1 cellular context compared by ENCODE assay signal in genomic region chr6:44001318-44001868, GRCh38.
TF ChIP-seq lines count a peak whose summit lies in the region.

No MANE protein-coding gene starts in this region.

TF ChIP-seq in GM12878, 131 proteins besides CTCF, POLR2A, EP300 and RAD21 (continued from another document and continues in another):
- TF ChIP-seq ZBTB33 (IDR thresholded peaks at IDR 0.05) = 0 out of 2 replicates have a peak, but pooled peaks have one; percentile 8
- no peak for TF ChIP-seq CHD1 (IDR thresholded peaks at IDR 0.05; ENCODE audit: low read depth, low read length)
- TF ChIP-seq POLR2AphosphoS5 (IDR thresholded peaks at IDR 0.05; ENCODE audit: low read length) = no peak
- no peak for TF ChIP-seq ZNF24 (IDR thresholded peaks at IDR 0.05)
- TF ChIP-seq JUNB (IDR thresholded peaks at IDR 0.05) = no peak
- no peak for TF ChIP-seq USF1 (IDR thresholded peaks at IDR 0.05; ENCODE audit: borderline replicate concordance, extremely low read length, insufficient read depth, low read depth, low read length)
- TF ChIP-seq NRF1 (conservative IDR thresholded peaks at IDR 0.05; ENCODE audit: low read depth, low read length) = no peak
- TF ChIP-seq POLR2AphosphoS2 (IDR thresholded peaks at IDR 0.05; ENCODE audit: low read depth, low read length) = no peak
- TF ChIP-seq IKZF2 (IDR thresholded peaks at IDR 0.05) = peak; percentile 46 to 49; a peak in 2 of 4 replicates
- no peak for TF ChIP-seq FOS (IDR thresholded peaks at IDR 0.05; ENCODE audit: borderline replicate concordance, extremely low read depth, insufficient read length)
- TF ChIP-seq ASH2L (IDR thresholded peaks at IDR 0.05; ENCODE audit: borderline replicate concordance, low read depth) = no peak
- TF ChIP-seq TBL1XR1 (IDR thresholded peaks at IDR 0.05; ENCODE audit: low read depth, low read length) = no peak
- TF ChIP-seq ZBED1 (IDR thresholded peaks at IDR 0.05; ENCODE audit: borderline replicate concordance) = no peak
- TF ChIP-seq MTA2 (IDR thresholded peaks at IDR 0.05; ENCODE audit: low read depth) = no peak; the same call in 1 of the 2 replicates
- no peak for TF ChIP-seq EED (IDR thresholded peaks at IDR 0.05; ENCODE audit: low read depth)
- no peak for TF ChIP-seq MEF2A (IDR thresholded peaks at IDR 0.05; ENCODE audit: insufficient read depth, low read depth, low read length)
- TF ChIP-seq BMI1 (IDR thresholded peaks at IDR 0.05; ENCODE audit: borderline replicate concordance) = no peak
- TF ChIP-seq YY1 (IDR thresholded peaks at IDR 0.05; ENCODE audit: low read depth, low read length) = peak; percentile 70; the same call in 1 of the 2 replicates
- no peak for TF ChIP-seq EGR1 (IDR thresholded peaks at IDR 0.05; ENCODE audit: borderline replicate concordance in 1 of 2, low read depth in 2 of 2, low read length in 2 of 2)
- no peak for TF ChIP-seq HDAC6 (IDR thresholded peaks at IDR 0.05; ENCODE audit: unreplicated experiment)
- peak; percentile 53 for TF ChIP-seq SMAD1 (IDR thresholded peaks at IDR 0.05; ENCODE audit: low read depth, partially characterized antibody)
- no peak for TF ChIP-seq HDAC2 (IDR thresholded peaks at IDR 0.05)
- TF ChIP-seq SP1 (IDR thresholded peaks at IDR 0.05; ENCODE audit: low read depth, low read length) = no peak
- TF ChIP-seq, protein P1, sequence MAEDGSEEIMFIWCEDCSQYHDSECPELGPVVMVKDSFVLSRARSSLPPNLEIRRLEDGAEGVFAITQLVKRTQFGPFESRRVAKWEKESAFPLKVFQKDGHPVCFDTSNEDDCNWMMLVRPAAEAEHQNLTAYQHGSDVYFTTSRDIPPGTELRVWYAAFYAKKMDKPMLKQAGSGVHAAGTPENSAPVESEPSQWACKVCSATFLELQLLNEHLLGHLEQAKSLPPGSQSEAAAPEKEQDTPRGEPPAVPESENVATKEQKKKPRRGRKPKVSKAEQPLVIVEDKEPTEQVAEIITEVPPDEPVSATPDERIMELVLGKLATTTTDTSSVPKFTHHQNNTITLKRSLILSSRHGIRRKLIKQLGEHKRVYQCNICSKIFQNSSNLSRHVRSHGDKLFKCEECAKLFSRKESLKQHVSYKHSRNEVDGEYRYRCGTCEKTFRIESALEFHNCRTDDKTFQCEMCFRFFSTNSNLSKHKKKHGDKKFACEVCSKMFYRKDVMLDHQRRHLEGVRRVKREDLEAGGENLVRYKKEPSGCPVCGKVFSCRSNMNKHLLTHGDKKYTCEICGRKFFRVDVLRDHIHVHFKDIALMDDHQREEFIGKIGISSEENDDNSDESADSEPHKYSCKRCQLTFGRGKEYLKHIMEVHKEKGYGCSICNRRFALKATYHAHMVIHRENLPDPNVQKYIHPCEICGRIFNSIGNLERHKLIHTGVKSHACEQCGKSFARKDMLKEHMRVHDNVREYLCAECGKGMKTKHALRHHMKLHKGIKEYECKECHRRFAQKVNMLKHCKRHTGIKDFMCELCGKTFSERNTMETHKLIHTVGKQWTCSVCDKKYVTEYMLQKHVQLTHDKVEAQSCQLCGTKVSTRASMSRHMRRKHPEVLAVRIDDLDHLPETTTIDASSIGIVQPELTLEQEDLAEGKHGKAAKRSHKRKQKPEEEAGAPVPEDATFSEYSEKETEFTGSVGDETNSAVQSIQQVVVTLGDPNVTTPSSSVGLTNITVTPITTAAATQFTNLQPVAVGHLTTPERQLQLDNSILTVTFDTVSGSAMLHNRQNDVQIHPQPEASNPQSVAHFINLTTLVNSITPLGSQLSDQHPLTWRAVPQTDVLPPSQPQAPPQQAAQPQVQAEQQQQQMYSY (CRISPR knock-in tag; IDR thresholded peaks at IDR 0.05) = no peak
- TF ChIP-seq SMC3 (IDR thresholded peaks at IDR 0.05; ENCODE audit: borderline replicate concordance, low read length) = peak; percentile 9; the same call in 1 of the 2 replicates
- TF ChIP-seq, protein P2, sequence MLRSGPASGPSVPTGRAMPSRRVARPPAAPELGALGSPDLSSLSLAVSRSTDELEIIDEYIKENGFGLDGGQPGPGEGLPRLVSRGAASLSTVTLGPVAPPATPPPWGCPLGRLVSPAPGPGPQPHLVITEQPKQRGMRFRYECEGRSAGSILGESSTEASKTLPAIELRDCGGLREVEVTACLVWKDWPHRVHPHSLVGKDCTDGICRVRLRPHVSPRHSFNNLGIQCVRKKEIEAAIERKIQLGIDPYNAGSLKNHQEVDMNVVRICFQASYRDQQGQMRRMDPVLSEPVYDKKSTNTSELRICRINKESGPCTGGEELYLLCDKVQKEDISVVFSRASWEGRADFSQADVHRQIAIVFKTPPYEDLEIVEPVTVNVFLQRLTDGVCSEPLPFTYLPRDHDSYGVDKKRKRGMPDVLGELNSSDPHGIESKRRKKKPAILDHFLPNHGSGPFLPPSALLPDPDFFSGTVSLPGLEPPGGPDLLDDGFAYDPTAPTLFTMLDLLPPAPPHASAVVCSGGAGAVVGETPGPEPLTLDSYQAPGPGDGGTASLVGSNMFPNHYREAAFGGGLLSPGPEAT (IDR thresholded peaks at IDR 0.05; ENCODE audit: low read depth) = peak; percentile 71
- TF ChIP-seq HDGF (IDR thresholded peaks at IDR 0.05) = no peak
- TF ChIP-seq, protein P3, sequence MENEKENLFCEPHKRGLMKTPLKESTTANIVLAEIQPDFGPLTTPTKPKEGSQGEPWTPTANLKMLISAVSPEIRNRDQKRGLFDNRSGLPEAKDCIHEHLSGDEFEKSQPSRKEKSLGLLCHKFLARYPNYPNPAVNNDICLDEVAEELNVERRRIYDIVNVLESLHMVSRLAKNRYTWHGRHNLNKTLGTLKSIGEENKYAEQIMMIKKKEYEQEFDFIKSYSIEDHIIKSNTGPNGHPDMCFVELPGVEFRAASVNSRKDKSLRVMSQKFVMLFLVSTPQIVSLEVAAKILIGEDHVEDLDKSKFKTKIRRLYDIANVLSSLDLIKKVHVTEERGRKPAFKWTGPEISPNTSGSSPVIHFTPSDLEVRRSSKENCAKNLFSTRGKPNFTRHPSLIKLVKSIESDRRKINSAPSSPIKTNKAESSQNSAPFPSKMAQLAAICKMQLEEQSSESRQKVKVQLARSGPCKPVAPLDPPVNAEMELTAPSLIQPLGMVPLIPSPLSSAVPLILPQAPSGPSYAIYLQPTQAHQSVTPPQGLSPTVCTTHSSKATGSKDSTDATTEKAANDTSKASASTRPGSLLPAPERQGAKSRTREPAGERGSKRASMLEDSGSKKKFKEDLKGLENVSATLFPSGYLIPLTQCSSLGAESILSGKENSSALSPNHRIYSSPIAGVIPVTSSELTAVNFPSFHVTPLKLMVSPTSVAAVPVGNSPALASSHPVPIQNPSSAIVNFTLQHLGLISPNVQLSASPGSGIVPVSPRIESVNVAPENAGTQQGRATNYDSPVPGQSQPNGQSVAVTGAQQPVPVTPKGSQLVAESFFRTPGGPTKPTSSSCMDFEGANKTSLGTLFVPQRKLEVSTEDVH (IDR thresholded peaks at IDR 0.05; ENCODE audit: low read depth, partially characterized antibody) = no peak
- TF ChIP-seq RELA (IDR thresholded peaks at IDR 0.05; ENCODE audit: borderline replicate concordance, partially characterized antibody) = no peak
- TF ChIP-seq, protein P4, sequence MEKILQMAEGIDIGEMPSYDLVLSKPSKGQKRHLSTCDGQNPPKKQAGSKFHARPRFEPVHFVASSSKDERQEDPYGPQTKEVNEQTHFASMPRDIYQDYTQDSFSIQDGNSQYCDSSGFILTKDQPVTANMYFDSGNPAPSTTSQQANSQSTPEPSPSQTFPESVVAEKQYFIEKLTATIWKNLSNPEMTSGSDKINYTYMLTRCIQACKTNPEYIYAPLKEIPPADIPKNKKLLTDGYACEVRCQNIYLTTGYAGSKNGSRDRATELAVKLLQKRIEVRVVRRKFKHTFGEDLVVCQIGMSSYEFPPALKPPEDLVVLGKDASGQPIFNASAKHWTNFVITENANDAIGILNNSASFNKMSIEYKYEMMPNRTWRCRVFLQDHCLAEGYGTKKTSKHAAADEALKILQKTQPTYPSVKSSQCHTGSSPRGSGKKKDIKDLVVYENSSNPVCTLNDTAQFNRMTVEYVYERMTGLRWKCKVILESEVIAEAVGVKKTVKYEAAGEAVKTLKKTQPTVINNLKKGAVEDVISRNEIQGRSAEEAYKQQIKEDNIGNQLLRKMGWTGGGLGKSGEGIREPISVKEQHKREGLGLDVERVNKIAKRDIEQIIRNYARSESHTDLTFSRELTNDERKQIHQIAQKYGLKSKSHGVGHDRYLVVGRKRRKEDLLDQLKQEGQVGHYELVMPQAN (conservative IDR thresholded peaks at IDR 0.05) = no peak
- TF ChIP-seq KAT2A (conservative IDR thresholded peaks at IDR 0.05; ENCODE audit: control insufficient read depth, low read depth, low read length) = no peak
- no peak for TF ChIP-seq RBBP5 (conservative IDR thresholded peaks at IDR 0.05)
- no peak for TF ChIP-seq STAT1 (conservative IDR thresholded peaks at IDR 0.05)
- TF ChIP-seq MYB (IDR thresholded peaks at IDR 0.05; ENCODE audit: borderline replicate concordance, low read depth, low read length) = no peak
- no peak for TF ChIP-seq SUPT20H (IDR thresholded peaks at IDR 0.05; ENCODE audit: borderline replicate concordance, control insufficient read depth, low read depth, low read length)
- TF ChIP-seq, protein P5, sequence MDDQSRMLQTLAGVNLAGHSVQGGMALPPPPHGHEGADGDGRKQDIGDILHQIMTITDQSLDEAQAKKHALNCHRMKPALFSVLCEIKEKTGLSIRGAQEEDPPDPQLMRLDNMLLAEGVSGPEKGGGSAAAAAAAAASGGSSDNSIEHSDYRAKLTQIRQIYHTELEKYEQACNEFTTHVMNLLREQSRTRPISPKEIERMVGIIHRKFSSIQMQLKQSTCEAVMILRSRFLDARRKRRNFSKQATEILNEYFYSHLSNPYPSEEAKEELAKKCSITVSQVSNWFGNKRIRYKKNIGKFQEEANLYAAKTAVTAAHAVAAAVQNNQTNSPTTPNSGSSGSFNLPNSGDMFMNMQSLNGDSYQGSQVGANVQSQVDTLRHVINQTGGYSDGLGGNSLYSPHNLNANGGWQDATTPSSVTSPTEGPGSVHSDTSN (IDR thresholded peaks at IDR 0.05; ENCODE audit: insufficient replicate concordance, low read depth, low read length) = no peak
- no peak for TF ChIP-seq PAX8 (IDR thresholded peaks at IDR 0.05)
- TF ChIP-seq ESRRA (IDR thresholded peaks at IDR 0.05; ENCODE audit: low read length) = peak; percentile 93; the same call in 1 of the 2 replicates
- TF ChIP-seq MTA3 (IDR thresholded peaks at IDR 0.05; ENCODE audit: borderline replicate concordance, low read length) = no peak
- TF ChIP-seq CEBPB (IDR thresholded peaks at IDR 0.05; ENCODE audit: borderline replicate concordance in 1 of 2, low read depth in 2 of 2, low read length in 2 of 2) = no peak
- TF ChIP-seq, protein P6, sequence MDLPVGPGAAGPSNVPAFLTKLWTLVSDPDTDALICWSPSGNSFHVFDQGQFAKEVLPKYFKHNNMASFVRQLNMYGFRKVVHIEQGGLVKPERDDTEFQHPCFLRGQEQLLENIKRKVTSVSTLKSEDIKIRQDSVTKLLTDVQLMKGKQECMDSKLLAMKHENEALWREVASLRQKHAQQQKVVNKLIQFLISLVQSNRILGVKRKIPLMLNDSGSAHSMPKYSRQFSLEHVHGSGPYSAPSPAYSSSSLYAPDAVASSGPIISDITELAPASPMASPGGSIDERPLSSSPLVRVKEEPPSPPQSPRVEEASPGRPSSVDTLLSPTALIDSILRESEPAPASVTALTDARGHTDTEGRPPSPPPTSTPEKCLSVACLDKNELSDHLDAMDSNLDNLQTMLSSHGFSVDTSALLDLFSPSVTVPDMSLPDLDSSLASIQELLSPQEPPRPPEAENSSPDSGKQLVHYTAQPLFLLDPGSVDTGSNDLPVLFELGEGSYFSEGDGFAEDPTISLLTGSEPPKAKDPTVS (IDR thresholded peaks at IDR 0.05; ENCODE audit: low read depth, low read length) = no peak
- TF ChIP-seq CREM (IDR thresholded peaks at IDR 0.05; ENCODE audit: low read depth) = no peak
- no peak for TF ChIP-seq HCFC1 (IDR thresholded peaks at IDR 0.05; ENCODE audit: low read length)
- TF ChIP-seq NR2C2 (IDR thresholded peaks at IDR 0.05; ENCODE audit: borderline replicate concordance, control insufficient read depth, insufficient read length, low read depth) = no peak
- no peak for TF ChIP-seq TARDBP (IDR thresholded peaks at IDR 0.05; ENCODE audit: borderline replicate concordance)
- no peak for TF ChIP-seq BCL11A (IDR thresholded peaks at IDR 0.05; ENCODE audit: low read depth, low read length)
- 0 out of 2 replicates have a peak, but pooled peaks have one; percentile 14 for TF ChIP-seq ATF7 (IDR thresholded peaks at IDR 0.05; ENCODE audit: low read depth)
- no peak for TF ChIP-seq ETV6 (conservative IDR thresholded peaks at IDR 0.05 in 1 of 2, IDR thresholded peaks at IDR 0.05 in 1 of 2; ENCODE audit: borderline replicate concordance in 1 of 2, low read depth in 1 of 2)
- TF ChIP-seq SMAD5 (IDR thresholded peaks at IDR 0.05; ENCODE audit: low read depth) = no peak
